1 cellular context compared by ENCODE assay signal in the genomic region with DNA sequence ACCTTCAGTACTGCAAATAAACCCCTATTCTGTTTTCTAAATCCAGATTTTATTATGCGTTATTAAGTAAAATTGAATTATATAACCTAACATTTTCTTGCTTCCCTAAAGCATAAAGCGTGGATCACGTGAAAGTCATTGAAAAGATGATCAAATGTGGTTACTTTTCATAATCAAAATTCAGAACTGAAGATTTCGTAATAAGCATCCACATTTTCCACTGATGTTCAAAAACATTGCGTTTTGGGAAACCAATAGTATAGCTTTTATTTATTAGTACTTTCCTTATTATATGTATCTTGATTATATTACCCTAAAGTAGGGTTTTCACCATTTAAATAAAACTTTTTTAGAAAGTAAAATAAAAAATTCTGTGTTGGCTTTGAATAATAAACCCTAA.
TF ChIP-seq lines count a peak whose summit lies in the region.

No MANE protein-coding gene starts in this region.

TF ChIP-seq in HCT116, 20 proteins besides CTCF, POLR2A, EP300 and RAD21 (continued from another document):
- TF ChIP-seq, protein P1, sequence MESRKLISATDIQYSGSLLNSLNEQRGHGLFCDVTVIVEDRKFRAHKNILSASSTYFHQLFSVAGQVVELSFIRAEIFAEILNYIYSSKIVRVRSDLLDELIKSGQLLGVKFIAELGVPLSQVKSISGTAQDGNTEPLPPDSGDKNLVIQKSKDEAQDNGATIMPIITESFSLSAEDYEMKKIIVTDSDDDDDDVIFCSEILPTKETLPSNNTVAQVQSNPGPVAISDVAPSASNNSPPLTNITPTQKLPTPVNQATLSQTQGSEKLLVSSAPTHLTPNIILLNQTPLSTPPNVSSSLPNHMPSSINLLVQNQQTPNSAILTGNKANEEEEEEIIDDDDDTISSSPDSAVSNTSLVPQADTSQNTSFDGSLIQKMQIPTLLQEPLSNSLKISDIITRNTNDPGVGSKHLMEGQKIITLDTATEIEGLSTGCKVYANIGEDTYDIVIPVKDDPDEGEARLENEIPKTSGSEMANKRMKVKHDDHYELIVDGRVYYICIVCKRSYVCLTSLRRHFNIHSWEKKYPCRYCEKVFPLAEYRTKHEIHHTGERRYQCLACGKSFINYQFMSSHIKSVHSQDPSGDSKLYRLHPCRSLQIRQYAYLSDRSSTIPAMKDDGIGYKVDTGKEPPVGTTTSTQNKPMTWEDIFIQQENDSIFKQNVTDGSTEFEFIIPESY (IDR thresholded peaks at IDR 0.05; ENCODE audit: extremely low read depth, insufficient replicate concordance, low read length) = no peak
- TF ChIP-seq EZH2 (IDR thresholded peaks at IDR 0.05) = no peak
- TF ChIP-seq SRF (IDR thresholded peaks at IDR 0.05; ENCODE audit: low read depth) = no peak
- TF ChIP-seq SP1 (IDR thresholded peaks at IDR 0.05; ENCODE audit: low read depth) = no peak
- no peak for TF ChIP-seq CEBPB (IDR thresholded peaks at IDR 0.05; ENCODE audit: low read depth)
- TF ChIP-seq ATF3 (IDR thresholded peaks at IDR 0.05) = no peak
- TF ChIP-seq ZNF274 (IDR thresholded peaks at IDR 0.05; ENCODE audit: low read depth, low read length) = no peak
- no peak for TF ChIP-seq EGR1 (IDR thresholded peaks at IDR 0.05; ENCODE audit: low read depth)
- TF ChIP-seq YY1 (IDR thresholded peaks at IDR 0.05; ENCODE audit: extremely low read depth, insufficient replicate concordance, low read depth, low read length) = no peak
- TF ChIP-seq ELF1 (IDR thresholded peaks at IDR 0.05; ENCODE audit: borderline replicate concordance, low read depth) = no peak
- no peak for TF ChIP-seq FOSL1 (IDR thresholded peaks at IDR 0.05; ENCODE audit: low read depth)
- TF ChIP-seq CBX3 (IDR thresholded peaks at IDR 0.05; ENCODE audit: low read depth) = no peak
- no peak for TF ChIP-seq POLR2AphosphoS5 (IDR thresholded peaks at IDR 0.05; ENCODE audit: low read depth, low read length)
- TF ChIP-seq, protein P2, sequence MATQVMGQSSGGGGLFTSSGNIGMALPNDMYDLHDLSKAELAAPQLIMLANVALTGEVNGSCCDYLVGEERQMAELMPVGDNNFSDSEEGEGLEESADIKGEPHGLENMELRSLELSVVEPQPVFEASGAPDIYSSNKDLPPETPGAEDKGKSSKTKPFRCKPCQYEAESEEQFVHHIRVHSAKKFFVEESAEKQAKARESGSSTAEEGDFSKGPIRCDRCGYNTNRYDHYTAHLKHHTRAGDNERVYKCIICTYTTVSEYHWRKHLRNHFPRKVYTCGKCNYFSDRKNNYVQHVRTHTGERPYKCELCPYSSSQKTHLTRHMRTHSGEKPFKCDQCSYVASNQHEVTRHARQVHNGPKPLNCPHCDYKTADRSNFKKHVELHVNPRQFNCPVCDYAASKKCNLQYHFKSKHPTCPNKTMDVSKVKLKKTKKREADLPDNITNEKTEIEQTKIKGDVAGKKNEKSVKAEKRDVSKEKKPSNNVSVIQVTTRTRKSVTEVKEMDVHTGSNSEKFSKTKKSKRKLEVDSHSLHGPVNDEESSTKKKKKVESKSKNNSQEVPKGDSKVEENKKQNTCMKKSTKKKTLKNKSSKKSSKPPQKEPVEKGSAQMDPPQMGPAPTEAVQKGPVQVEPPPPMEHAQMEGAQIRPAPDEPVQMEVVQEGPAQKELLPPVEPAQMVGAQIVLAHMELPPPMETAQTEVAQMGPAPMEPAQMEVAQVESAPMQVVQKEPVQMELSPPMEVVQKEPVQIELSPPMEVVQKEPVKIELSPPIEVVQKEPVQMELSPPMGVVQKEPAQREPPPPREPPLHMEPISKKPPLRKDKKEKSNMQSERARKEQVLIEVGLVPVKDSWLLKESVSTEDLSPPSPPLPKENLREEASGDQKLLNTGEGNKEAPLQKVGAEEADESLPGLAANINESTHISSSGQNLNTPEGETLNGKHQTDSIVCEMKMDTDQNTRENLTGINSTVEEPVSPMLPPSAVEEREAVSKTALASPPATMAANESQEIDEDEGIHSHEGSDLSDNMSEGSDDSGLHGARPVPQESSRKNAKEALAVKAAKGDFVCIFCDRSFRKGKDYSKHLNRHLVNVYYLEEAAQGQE (IDR thresholded peaks at IDR 0.05; ENCODE audit: low read depth) = no peak
- TF ChIP-seq JUND (IDR thresholded peaks at IDR 0.05) = no peak
- TF ChIP-seq, protein P3, sequence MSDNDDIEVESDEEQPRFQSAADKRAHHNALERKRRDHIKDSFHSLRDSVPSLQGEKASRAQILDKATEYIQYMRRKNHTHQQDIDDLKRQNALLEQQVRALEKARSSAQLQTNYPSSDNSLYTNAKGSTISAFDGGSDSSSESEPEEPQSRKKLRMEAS (IDR thresholded peaks at IDR 0.05) = no peak
